Comparison of ENCODE assay signal across 27 cellular contexts in the genomic region with DNA sequence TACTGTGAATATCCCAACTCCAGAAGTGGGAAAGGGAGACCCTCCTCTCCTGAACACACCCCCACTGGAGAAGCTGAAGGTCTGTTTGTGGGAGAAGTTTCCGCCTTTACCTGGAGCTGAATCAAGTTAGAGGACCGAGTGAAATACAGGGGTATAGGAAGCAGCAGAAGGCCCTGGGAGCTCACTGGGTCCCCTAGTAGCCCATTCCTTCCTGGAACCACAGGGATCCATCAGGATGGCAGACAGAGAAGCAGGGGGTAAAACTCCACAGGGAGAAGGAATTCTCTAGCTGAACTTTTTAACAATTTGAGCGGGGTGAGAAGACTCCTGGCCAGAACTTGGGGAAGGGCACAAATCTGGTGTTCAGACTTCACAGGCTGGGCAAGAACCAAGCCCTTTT.
"Had no signal": no experiment of that assay in that cellular context is flagged by ENCODE, and none has a peak within 500 bp of the region (broad histone marks: within the 10 kb centered on the region; RNA-seq: fewer than 3 reads in every experiment).

No MANE protein-coding gene starts in this region.

- H3K36me3 Mint-ChIP-seq: activated naive CD4-positive, alpha-beta T cell treated with anti-CD3 and anti-CD28 coated beads, Interleukin-2, amount 50 U/mL, for 24 hours had no signal

- H3K4me3 ChIP-seq: breast epithelium, MG63, SJCRH30 had no signal

- H3K4me1 Mint-ChIP-seq: activated CD4-positive, alpha-beta memory T cell treated with anti-CD3 and anti-CD28 coated beads, Interleukin-2, amount 10 ng/mL, durations not matched to agents 7 days and 5 days; activated CD4-positive, alpha-beta T cell treated with anti-CD3 and anti-CD28 coated beads for 36 hours; activated naive CD4-positive, alpha-beta T cell treated with anti-CD3 and anti-CD28 coated beads, Interleukin-2, amount 50 U/mL, for 24 hours had no signal

- H3K36me3 ChIP-seq: breast epithelium, MG63, SJCRH30 had no signal

- H3K9me2 ChIP-seq: SK-N-SH had no signal

- H3K27ac ChIP-seq: breast epithelium, SJCRH30, VCaP had no signal

- DNase-seq: activated CD4-positive, alpha-beta memory T cell treated with anti-CD3 and anti-CD28 coated beads, Interleukin-2, amount 10 ng/mL, durations not matched to agents 7 days and 5 days; activated CD4-positive, alpha-beta T cell treated with anti-CD3 and anti-CD28 coated beads for 36 hours; activated CD4-positive, alpha-beta T cell treated with anti-CD3 and anti-CD28 coated beads, Interleukin-2, amount 50 U/mL, for 1 hour; activated effector memory CD4-positive, alpha-beta T cell treated with Interleukin-2 at 50 U/mL for 16 hours; activated naive CD4-positive, alpha-beta T cell; activated T-cell treated with anti-CD3 and anti-CD28 coated beads, Interleukin-2, amount 50 U/mL, for 24 hours; central memory CD4-positive, alpha-beta T cell; MG63; MV-4-11; NCI-H1105; NCI-H1436; NCI-H1694 treated with DMSO at 0.1 percent for 48 hours; NCI-H2029 treated with DMSO at 0.1 percent for 48 hours; NCI-H524; NCI-H748 treated with DMSO at 0.1 percent for 48 hours; NK-92 treated with Interleukin-12 subunit alpha and Interleukin-12 subunit beta, amount 100 ng/mL, for 24 hours; OCI-M1; Right ventricle myocardium superior; RPMI8226; SJCRH30; SK-N-SH; T-helper 1 cell had no signal

- H3K4me2 ChIP-seq: SK-N-SH had no signal

- H3K27ac Mint-ChIP-seq: activated CD4-positive, alpha-beta memory T cell treated with anti-CD3 and anti-CD28 coated beads, Interleukin-2, amount 10 ng/mL, durations not matched to agents 7 days and 5 days; activated CD4-positive, alpha-beta T cell treated with anti-CD3 and anti-CD28 coated beads for 36 hours; activated naive CD4-positive, alpha-beta T cell treated with anti-CD3 and anti-CD28 coated beads, Interleukin-2, amount 50 U/mL, for 24 hours; activated T-cell treated with anti-CD3 and anti-CD28 coated beads, Interleukin-2, amount 50 U/mL, for 24 hours; activated T-helper 1 cell treated with anti-CD3 and anti-CD28 coated beads, Interleukin-12 subunit alpha, Interleukin-12 subunit beta, Interleukin-2, Interleukin-4 antibody, amounts not matched to agents 30 ng/mL and 10 ng/mL and 1 ng/mL, durations not matched to agents 14 hours and 24 hours and 36 hours had no signal

- ATAC-seq: activated CD4-positive, alpha-beta T cell treated with anti-CD3 and anti-CD28 coated beads for 36 hours; Panc1 had no signal

- H3K4me3 Mint-ChIP-seq: activated CD4-positive, alpha-beta memory T cell treated with anti-CD3 and anti-CD28 coated beads, Interleukin-2, amount 10 ng/mL, durations not matched to agents 7 days and 5 days; activated CD4-positive, alpha-beta T cell treated with anti-CD3 and anti-CD28 coated beads for 36 hours; activated naive CD4-positive, alpha-beta T cell treated with anti-CD3 and anti-CD28 coated beads, Interleukin-2, amount 50 U/mL, for 24 hours; activated T-cell treated with anti-CD3 and anti-CD28 coated beads, Interleukin-2, amount 50 U/mL, for 24 hours; activated T-helper 1 cell treated with anti-CD3 and anti-CD28 coated beads, Interleukin-12 subunit alpha, Interleukin-12 subunit beta, Interleukin-2, Interleukin-4 antibody, amounts not matched to agents 30 ng/mL and 10 ng/mL and 1 ng/mL, durations not matched to agents 14 hours and 24 hours and 36 hours had no signal

- H3K9me3 Mint-ChIP-seq: activated CD4-positive, alpha-beta memory T cell treated with anti-CD3 and anti-CD28 coated beads, Interleukin-2, amount 10 ng/mL, durations not matched to agents 7 days and 5 days; activated naive CD4-positive, alpha-beta T cell treated with anti-CD3 and anti-CD28 coated beads, Interleukin-2, amount 50 U/mL, for 24 hours; activated T-cell treated with anti-CD3 and anti-CD28 coated beads, Interleukin-2, amount 50 U/mL, for 24 hours; activated T-helper 1 cell treated with anti-CD3 and anti-CD28 coated beads, Interleukin-12 subunit alpha, Interleukin-12 subunit beta, Interleukin-2, Interleukin-4 antibody, amounts not matched to agents 30 ng/mL and 10 ng/mL and 1 ng/mL, durations not matched to agents 14 hours and 24 hours and 36 hours had no signal

- H3K4me1 ChIP-seq: breast epithelium, SJCRH30 had no signal

- H3K27me3 ChIP-seq: breast epithelium, SJCRH30 had no signal
